19 cellular contexts compared by ENCODE assay signal in the genomic region with DNA sequence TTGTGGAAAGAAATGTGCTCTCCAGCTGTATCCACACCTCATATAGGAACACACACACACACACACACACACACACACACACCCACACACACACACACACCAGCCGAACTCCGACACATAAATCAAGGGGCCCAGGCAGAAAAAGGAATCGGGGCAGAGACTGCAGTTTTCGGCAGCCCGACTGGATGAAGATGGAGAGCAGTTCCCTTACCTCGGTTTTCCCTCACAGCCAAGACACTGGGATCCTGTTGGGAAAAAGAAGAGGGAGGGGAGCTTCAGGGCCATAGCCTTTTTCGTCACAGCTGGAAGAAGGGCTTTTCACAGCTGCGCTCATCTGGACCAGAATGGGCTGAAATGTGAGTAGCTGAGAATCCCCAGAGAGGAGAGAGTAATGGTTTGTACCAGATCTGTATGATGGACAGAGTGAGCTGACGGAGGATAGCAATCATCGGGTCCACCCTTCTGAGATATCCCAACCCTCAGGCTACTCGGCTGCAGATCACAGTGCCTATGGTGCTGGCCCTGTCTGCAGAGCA. TPM values are rescaled to one million over a fixed set of nuclear protein-coding genes. Genes with fewer than 3 reads are reported as not detected.
DNase-seq lines count a peak whose midpoint lies in the region; ATAC-seq and TF ChIP-seq lines count a peak whose summit lies in the region.
"Had no signal": no experiment of that assay in that cellular context is flagged by ENCODE, and none has a peak within 500 bp of the region (broad histone marks: within the 10 kb centered on the region; RNA-seq: fewer than 3 reads in every experiment).

No MANE protein-coding gene starts in this region.

- no peak for DNase-seq in CD4-positive, alpha-beta T cell
- peak; percentile 48 for DNase-seq in left ventricle myocardium superior
- DNase-seq in sciatic nerve (ENCODE audit: low spot score), result no peak
- DNase-seq in stimulated activated CD4-positive, alpha-beta T cell treated with anti-CD3 and anti-CD28 coated beads, Interleukin-2, amount 100 ng/mL, for 48 hours, result no peak
- DNase-seq in NCI-H2171 (lab: John Stamatoyannopoulos, UW), result no peak
- DNase-seq: activated CD4-positive, alpha-beta T cell treated with anti-CD3 and anti-CD28 coated beads for 4 hours; activated T-cell treated with anti-CD3 and anti-CD28 coated beads, Interleukin-2, amount 50 U/mL, for 4 hours; DMS53; effector CD4-positive, alpha-beta T cell; KG1; naive thymus-derived CD8-positive, alpha-beta T cell; NCI-H1417; NCI-H510A treated with DMSO at 0.1 percent for 48 hours had no signal

- no peak for TF ChIP-seq CTCF in CD4-positive, alpha-beta T cell (IDR thresholded peaks at IDR 0.05)
- TF ChIP-seq CTCF in brain (conservative IDR thresholded peaks at IDR 0.05), result no peak

- no peaks in the 10 kb centered on the region for H3K9me3 Mint-ChIP-seq in CD4-positive, alpha-beta T cell
- no peaks in the 10 kb centered on the region for H3K9me3 Mint-ChIP-seq in brain
- H3K9me3 Mint-ChIP-seq: activated T-cell treated with anti-CD3 and anti-CD28 coated beads, Interleukin-2, amount 50 U/mL, for 4 hours; naive thymus-derived CD8-positive, alpha-beta T cell; T-helper 1 cell treated with Interleukin-12 subunit alpha and Interleukin-12 subunit beta and Interleukin-4 antibody, amounts not matched to agents 30 μg/mL and 1 μg/mL, for 36 hours had no signal

- peaks cover 45% of the 10 kb centered on the region for H3K4me1 Mint-ChIP-seq in CD4-positive, alpha-beta T cell (ENCODE audit: low read depth)
- H3K4me1 Mint-ChIP-seq in brain, result peaks cover 62% of the 10 kb centered on the region

- peak overlapping the region; percentile 29 for H3K27ac Mint-ChIP-seq in CD4-positive, alpha-beta T cell
- H3K27ac Mint-ChIP-seq in brain, result peak overlapping the region; percentile 32 to 95 (median 79)
- H3K27ac Mint-ChIP-seq: T-helper 1 cell treated with Interleukin-12 subunit alpha and Interleukin-12 subunit beta and Interleukin-4 antibody, amounts not matched to agents 30 μg/mL and 1 μg/mL, for 36 hours had no signal

- intact Hi-C loops in CD4-positive, alpha-beta T cell (cut with DNase I, micrococcal nuclease), result no loop called here
- intact Hi-C loops in left ventricle myocardium superior (cut with micrococcal nuclease) (no loop called here), sciatic nerve (cut with DNase I) (no loop called here)

- POLR2A ChIA-PET in CD4-positive, alpha-beta T cell (lab: Charles Lee), result interaction anchor here (1.1 kb wide), 1 partner anchor 37 kb away, joined by 3 read pairs; a partner anchor contains a TSS

- H3K4me3 Mint-ChIP-seq in CD4-positive, alpha-beta T cell, result no peak overlapping the region
- peak overlapping the region in 3 of 5 experiments; percentile 31 to 63 (median 45) for H3K4me3 Mint-ChIP-seq in brain
- H3K4me3 Mint-ChIP-seq: activated T-cell treated with anti-CD3 and anti-CD28 coated beads, Interleukin-2, amount 50 U/mL, for 4 hours; T-helper 1 cell treated with Interleukin-12 subunit alpha and Interleukin-12 subunit beta and Interleukin-4 antibody, amounts not matched to agents 30 μg/mL and 1 μg/mL, for 36 hours had no signal

- no peak for ATAC-seq in CD4-positive, alpha-beta T cell (ENCODE audit: poor library complexity)
- ATAC-seq in left ventricle myocardium superior (peak; percentile 90), sciatic nerve (peak; percentile 95), GM18867 (IDR thresholded peaks at IDR 0.05; ENCODE audit: unreplicated experiment) (no peak), GM19023 (IDR thresholded peaks at IDR 0.05; ENCODE audit: unreplicated experiment) (no peak)
- ATAC-seq: activated T-cell treated with anti-CD3 and anti-CD28 coated beads, Interleukin-2, amount 50 U/mL, for 4 hours; naive thymus-derived CD8-positive, alpha-beta T cell; Panc1 had no signal

- H3K27me3 Mint-ChIP-seq in CD4-positive, alpha-beta T cell, result no peaks in the 10 kb centered on the region
- no peaks in the 10 kb centered on the region for H3K27me3 Mint-ChIP-seq in brain
- H3K27me3 Mint-ChIP-seq: naive thymus-derived CD8-positive, alpha-beta T cell had no signal

- H3K36me3 Mint-ChIP-seq in CD4-positive, alpha-beta T cell (ENCODE audit: low read depth), result peaks cover 76% of the 10 kb centered on the region
- H3K36me3 Mint-ChIP-seq in brain, result peaks cover 66% of the 10 kb centered on the region

- no peak overlapping the region for H3K27ac ChIP-seq in CD4-positive, alpha-beta T cell (ENCODE audit: low read depth, low read length)

- no peaks in the 10 kb centered on the region for H3K27me3 ChIP-seq in CD4-positive, alpha-beta T cell (ENCODE audit: control insufficient read depth, insufficient read depth, low read length)
- H3K27me3 ChIP-seq: ascending aorta had no signal

- CTCF ChIA-PET in CD4-positive, alpha-beta T cell (lab: Charles Lee), result no interaction called here

- no peaks in the 10 kb centered on the region for H3K9me3 ChIP-seq in CD4-positive, alpha-beta T cell (ENCODE audit: control insufficient read depth, low read length)
- H3K9me3 ChIP-seq: ascending aorta had no signal

RNA-seq across cellular contexts. Expression of a gene that starts 37.7 kb away (rescaled TPM):
- 10 to 100 TPM; 25.5 to 27.1 TPM for total RNA-seq in CD4-positive, alpha-beta T cell
- polyA plus RNA-seq in brain (ENCODE audit: insufficient read depth, low read depth, low replicate concordance), result 15.6 TPM
- total RNA-seq in left ventricle myocardium superior (23.6 TPM), sciatic nerve (52.2 TPM)

RNA-seq across cellular contexts. Expression of a gene that starts 45.3 kb away (rescaled TPM):
- total RNA-seq in CD4-positive, alpha-beta T cell, result 100 to 1,000 TPM; 171 to 179 TPM
- 11.4 TPM for polyA plus RNA-seq in brain (ENCODE audit: insufficient read depth, low read depth, low replicate concordance)
- total RNA-seq in left ventricle myocardium superior, result 20.8 TPM
- total RNA-seq in sciatic nerve, result 38.7 TPM

RNA-seq across cellular contexts. Expression of a gene that starts 59.3 kb away (rescaled TPM):
- 100 to 1,000 TPM; 260 to 266 TPM for total RNA-seq in CD4-positive, alpha-beta T cell
- polyA plus RNA-seq in brain (ENCODE audit: insufficient read depth, low read depth, low replicate concordance), result 2.1 TPM
- total RNA-seq in left ventricle myocardium superior (30.1 TPM), sciatic nerve (157 TPM)

Comparison
In these comparisons a context has a peak if more than half of its experiments do, and no peak if none do; other contexts are left out.
1. ATAC-seq: peak in left ventricle myocardium superior (single experiment) and sciatic nerve (single experiment); none in CD4-positive, alpha-beta T cell (single experiment), GM18867 (single experiment) and GM19023 (single experiment).